ENCODE assay signal across 34 cellular contexts in genomic region chr19:38218204-38218603, GRCh38. TPM values are rescaled to one million over a fixed set of nuclear protein-coding genes. Genes with fewer than 3 reads are reported as not detected.
"Had no signal": no experiment of that assay in that cellular context is flagged by ENCODE, and none has a peak within 500 bp of the region (broad histone marks: within the 10 kb centered on the region; RNA-seq: fewer than 3 reads in every experiment).

No MANE protein-coding gene starts in this region.

- FAIRE-seq: astrocyte, TTC549 had no signal

- H3K27me3 ChIP-seq: brain microvascular endothelial cell, breast epithelium had no signal

- H3K27ac ChIP-seq: adrenal gland, body of pancreas, brain microvascular endothelial cell, breast epithelium, VCaP had no signal

- H3K9me3 ChIP-seq: adrenal gland, body of pancreas, breast epithelium had no signal

- H3K4me1 ChIP-seq: adrenal gland, body of pancreas, breast epithelium had no signal

- H3K4me3 Mint-ChIP-seq: activated B cell treated with CpG ODN at 0.5 μM for 24 hours; activated CD4-positive, alpha-beta memory T cell treated with anti-CD3 and anti-CD28 coated beads, Interleukin-2, amount 10 ng/mL, durations not matched to agents 7 days and 5 days; activated CD4-positive, alpha-beta T cell treated with anti-CD3 and anti-CD28 coated beads, Interleukin-2, amount 10 ng/mL, durations not matched to agents 24 days and 14 days; activated CD8-positive, alpha-beta memory T cell treated with anti-CD3 and anti-CD28 coated beads, Interleukin-2, amount 10 ng/mL, durations not matched to agents 7 days and 5 days; activated CD8-positive, alpha-beta T cell treated with anti-CD3 and anti-CD28 coated beads, Interleukin-2, amount 10 ng/mL, durations not matched to agents 7 days and 5 days; activated naive CD8-positive, alpha-beta T cell treated with anti-CD3 and anti-CD28 coated beads for 36 hours; activated T-cell treated with anti-CD3 and anti-CD28 coated beads, Interleukin-2, amount 50 U/mL, for 24 hours; T-helper 1 cell treated with Interleukin-12 subunit alpha and Interleukin-12 subunit beta and Interleukin-4 antibody, amounts not matched to agents 30 μg/mL and 1 μg/mL, for 36 hours; T-helper 2 cell treated with Interferon-gamma antibody and Interleukin-4, amounts not matched to agents 5 μg/mL and 100 μg/mL, for 36 hours had no signal

- DNase-seq: activated B cell treated with CpG ODN at 0.5 μM for 24 hours; activated CD4-positive, alpha-beta memory T cell treated with anti-CD3 and anti-CD28 coated beads, Interleukin-2, amount 10 ng/mL, durations not matched to agents 7 days and 5 days; activated CD4-positive, alpha-beta T cell treated with anti-CD3 and anti-CD28 coated beads for 4 hours; activated CD4-positive, alpha-beta T cell treated with anti-CD3 and anti-CD28 coated beads, Interleukin-2, amount 10 ng/mL, durations not matched to agents 24 days and 14 days; activated CD4-positive, alpha-beta T cell treated with anti-CD3 and anti-CD28 coated beads, Interleukin-2, amount 50 U/mL, for 1 hour; activated CD4-positive, alpha-beta T cell treated with anti-CD3 and anti-CD28 coated beads, Interleukin-2, amount 50 U/mL, for 4 hours; activated CD4-positive, CD25-positive, alpha-beta regulatory T cell treated with anti-CD3 and anti-CD28 coated beads, Interleukin-2, amount 50 U/mL, for 72 hours; activated CD8-positive, alpha-beta memory T cell treated with anti-CD3 and anti-CD28 coated beads for 24 hours; activated CD8-positive, alpha-beta memory T cell treated with anti-CD3 and anti-CD28 coated beads, Interleukin-2, amount 10 ng/mL, durations not matched to agents 7 days and 5 days; activated CD8-positive, alpha-beta memory T cell treated with anti-CD3 and anti-CD28 coated beads, Interleukin-2, amount 50 U/mL, for 48 hours; activated CD8-positive, alpha-beta T cell treated with anti-CD3 and anti-CD28 coated beads, Interleukin-2, amount 10 ng/mL, durations not matched to agents 7 days and 5 days; activated effector memory CD4-positive, alpha-beta T cell treated with Interleukin-2 at 50 U/mL for 16 hours; activated gamma-delta T cell; activated naive CD4-positive, alpha-beta T cell treated with anti-CD3 and anti-CD28 coated beads, Interleukin-2, amount 50 U/mL, for 16 hours; activated naive CD4-positive, alpha-beta T cell treated with Interleukin-2 at 50 U/mL for 16 hours; activated naive CD8-positive, alpha-beta T cell treated with anti-CD3 and anti-CD28 coated beads for 36 hours; activated T-cell treated with anti-CD3 and anti-CD28 coated beads, Interleukin-2, amount 50 U/mL, for 24 hours; activated T-cell treated with anti-CD3 and anti-CD28 coated beads, Interleukin-2, amount 50 U/mL, for 48 hours; adrenal gland; amniotic stem cell; aorta; body of pancreas; brain microvascular endothelial cell; central memory CD4-positive, alpha-beta T cell; T-helper 2 cell; T-helper 9 cell had no signal

- H3K4me3 ChIP-seq: adrenal gland, body of pancreas, breast epithelium had no signal

- H3K27ac Mint-ChIP-seq: activated B cell treated with CpG ODN at 0.5 μM for 24 hours; activated CD4-positive, alpha-beta memory T cell treated with anti-CD3 and anti-CD28 coated beads, Interleukin-2, amount 10 ng/mL, durations not matched to agents 7 days and 5 days; activated CD4-positive, alpha-beta T cell treated with anti-CD3 and anti-CD28 coated beads, Interleukin-2, amount 10 ng/mL, durations not matched to agents 24 days and 14 days; activated CD8-positive, alpha-beta memory T cell treated with anti-CD3 and anti-CD28 coated beads, Interleukin-2, amount 10 ng/mL, durations not matched to agents 7 days and 5 days; activated CD8-positive, alpha-beta T cell treated with anti-CD3 and anti-CD28 coated beads, Interleukin-2, amount 10 ng/mL, durations not matched to agents 7 days and 5 days; activated naive CD4-positive, alpha-beta T cell treated with anti-CD3 and anti-CD28 coated beads, Interleukin-2, amount 50 U/mL, for 72 hours; activated naive CD8-positive, alpha-beta T cell treated with anti-CD3 and anti-CD28 coated beads for 36 hours; activated T-cell treated with anti-CD3 and anti-CD28 coated beads, Interleukin-2, amount 50 U/mL, for 24 hours; activated T-helper 2 cell treated with anti-CD3 and anti-CD28 coated beads, Interferon-gamma antibody, Interleukin-2, Interleukin-4, amounts not matched to agents 10 μg/mL and 5 μg/mL and 100 μg/mL, durations not matched to agents 14 hours and 24 hours and 36 hours; T-helper 1 cell treated with Interleukin-12 subunit alpha and Interleukin-12 subunit beta and Interleukin-4 antibody, amounts not matched to agents 30 μg/mL and 1 μg/mL, for 36 hours; T-helper 2 cell treated with Interferon-gamma antibody and Interleukin-4, amounts not matched to agents 5 μg/mL and 100 μg/mL, for 36 hours had no signal

- ATAC-seq: activated CD8-positive, alpha-beta memory T cell treated with anti-CD3 and anti-CD28 coated beads, Interleukin-2, amount 10 ng/mL, durations not matched to agents 7 days and 5 days; activated CD8-positive, alpha-beta T cell treated with anti-CD3 and anti-CD28 coated beads, Interleukin-2, amount 10 ng/mL, durations not matched to agents 7 days and 5 days; activated naive CD4-positive, alpha-beta T cell treated with anti-CD3 and anti-CD28 coated beads, Interleukin-2, amount 50 U/mL, for 72 hours; body of pancreas had no signal

- H3K36me3 ChIP-seq: adrenal gland, brain microvascular endothelial cell, breast epithelium had no signal

- H3K9me3 Mint-ChIP-seq: activated B cell treated with CpG ODN at 0.5 μM for 24 hours; activated CD4-positive, alpha-beta memory T cell treated with anti-CD3 and anti-CD28 coated beads, Interleukin-2, amount 10 ng/mL, durations not matched to agents 7 days and 5 days; activated CD4-positive, alpha-beta T cell treated with anti-CD3 and anti-CD28 coated beads, Interleukin-2, amount 10 ng/mL, durations not matched to agents 24 days and 14 days; activated naive CD4-positive, alpha-beta T cell treated with anti-CD3 and anti-CD28 coated beads, Interleukin-2, amount 50 U/mL, for 72 hours; activated T-helper 2 cell treated with anti-CD3 and anti-CD28 coated beads, Interferon-gamma antibody, Interleukin-2, Interleukin-4, amounts not matched to agents 10 μg/mL and 5 μg/mL and 100 μg/mL, durations not matched to agents 14 hours and 24 hours and 36 hours; T-helper 1 cell treated with Interleukin-12 subunit alpha and Interleukin-12 subunit beta and Interleukin-4 antibody, amounts not matched to agents 30 μg/mL and 1 μg/mL, for 36 hours; T-helper 2 cell treated with Interferon-gamma antibody and Interleukin-4, amounts not matched to agents 5 μg/mL and 100 μg/mL, for 36 hours had no signal

RNA-seq across cellular contexts. Expression of gene DPF1, which starts 5.8 kb away (rescaled TPM):
- total RNA-seq: activated B cell treated with CpG ODN at 0.5 μM for 24 hours, body of pancreas, breast epithelium had no signal

RNA-seq across cellular contexts. Expression of gene PPP1R14A, which starts 38.0 kb away (rescaled TPM):
- total RNA-seq: activated CD4-positive, alpha-beta memory T cell treated with anti-CD3 and anti-CD28 coated beads, Interleukin-2, amount 10 ng/mL, durations not matched to agents 7 days and 5 days; activated CD8-positive, alpha-beta memory T cell treated with anti-CD3 and anti-CD28 coated beads, Interleukin-2, amount 10 ng/mL, durations not matched to agents 7 days and 5 days; activated CD8-positive, alpha-beta T cell treated with anti-CD3 and anti-CD28 coated beads, Interleukin-2, amount 10 ng/mL, durations not matched to agents 7 days and 5 days; activated naive CD8-positive, alpha-beta T cell treated with anti-CD3 and anti-CD28 coated beads for 36 hours had no signal
